Comparison of ENCODE assay signal across 15 cellular contexts in the genomic region with DNA sequence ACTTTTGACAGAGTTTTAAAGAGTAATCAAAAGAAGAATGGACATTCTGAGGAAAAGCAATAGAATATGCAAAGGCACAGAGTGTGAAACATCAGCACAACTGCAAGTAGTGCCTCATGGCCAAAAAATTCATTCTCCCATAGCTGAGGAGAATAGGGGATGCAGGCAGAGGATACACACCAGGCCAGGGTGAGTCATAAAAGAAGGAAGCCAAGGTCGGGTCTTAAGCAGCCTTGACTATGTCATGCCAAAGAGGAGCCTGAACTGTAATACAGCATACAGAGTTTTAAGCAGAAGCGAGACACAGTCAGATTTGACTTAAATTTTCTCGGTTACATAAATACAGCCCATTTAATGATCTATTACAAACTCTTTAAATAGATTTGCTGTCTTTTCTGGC.
A peak's percentile ranks its signal among the peaks of the same experiment; 100 is the strongest.
DNase-seq lines count a peak whose midpoint lies in the region; ATAC-seq and TF ChIP-seq lines count a peak whose summit lies in the region.
"Had no signal": no experiment of that assay in that cellular context is flagged by ENCODE, and none has a peak within 500 bp of the region (broad histone marks: within the 10 kb centered on the region; RNA-seq: fewer than 3 reads in every experiment).

No MANE protein-coding gene starts in this region.

- peaks cover 60% of the 10 kb centered on the region for H3K4me1 Mint-ChIP-seq in HFFc6 (ENCODE audit: low read depth)
- H3K4me1 Mint-ChIP-seq in activated CD4-positive, alpha-beta memory T cell treated with anti-CD3 and anti-CD28 coated beads, Interleukin-2, amount 10 ng/mL, durations not matched to agents 7 days and 5 days: no peaks in the 10 kb centered on the region

- H3K9me3 ChIP-seq in left lung: no peaks in the 10 kb centered on the region
- H3K9me3 ChIP-seq: BLaER1 had no signal

- CTCF ChIA-PET in activated CD4-positive, alpha-beta memory T cell treated with anti-CD3 and anti-CD28 coated beads, Interleukin-2, amount 10 ng/mL, durations not matched to agents 7 days and 5 days (lab: Charles Lee): no interaction called here

- POLR2A ChIA-PET in activated CD4-positive, alpha-beta memory T cell treated with anti-CD3 and anti-CD28 coated beads, Interleukin-2, amount 10 ng/mL, durations not matched to agents 7 days and 5 days (lab: Charles Lee): no interaction called here

- peak; percentile 4 for DNase-seq in ACHN
- peak; percentile 91 for DNase-seq in HFFc6
- peak; percentile 31 for DNase-seq in brain pericyte (ENCODE audit: low read depth, low spot score)
- no peak for DNase-seq in left lung
- no peak for DNase-seq in activated CD4-positive, alpha-beta memory T cell treated with anti-CD3 and anti-CD28 coated beads, Interleukin-2, amount 10 ng/mL, durations not matched to agents 7 days and 5 days
- DNase-seq in D341Med (ENCODE audit: low spot score): no peak
- DNase-seq: activated CD4-positive, alpha-beta T cell treated with anti-CD3 and anti-CD28 coated beads for 48 hours; activated gamma-delta T cell; dorsolateral prefrontal cortex; GF-D8; stimulated activated CD4-positive, alpha-beta T cell treated with anti-CD3 and anti-CD28 coated beads, Interleukin-12 subunit alpha, Interleukin-12 subunit beta, amount 100 ng/mL, for 4 hours had no signal

- peak overlapping the region; percentile 56 for H3K27ac Mint-ChIP-seq in HFFc6
- no peak overlapping the region for H3K27ac Mint-ChIP-seq in activated CD4-positive, alpha-beta memory T cell treated with anti-CD3 and anti-CD28 coated beads, Interleukin-2, amount 10 ng/mL, durations not matched to agents 7 days and 5 days

- no peaks in the 10 kb centered on the region for H3K4me1 ChIP-seq in left lung
- H3K4me1 ChIP-seq: BLaER1 had no signal

- no peak for TF ChIP-seq CTCF in HFFc6 (IDR thresholded peaks at IDR 0.05)
- no peak for TF ChIP-seq CTCF in left lung (IDR thresholded peaks at IDR 0.05)

- H3K36me3 Mint-ChIP-seq in HFFc6 (ENCODE audit: low read depth): no peaks in the 10 kb centered on the region
- no peaks in the 10 kb centered on the region for H3K36me3 Mint-ChIP-seq in activated CD4-positive, alpha-beta memory T cell treated with anti-CD3 and anti-CD28 coated beads, Interleukin-2, amount 10 ng/mL, durations not matched to agents 7 days and 5 days (ENCODE audit: low read depth)

- no peaks in the 10 kb centered on the region for H3K36me3 ChIP-seq in left lung
- H3K36me3 ChIP-seq: BLaER1 had no signal

- H3K27me3 ChIP-seq in left lung: no peaks in the 10 kb centered on the region
- H3K27me3 ChIP-seq: BLaER1 had no signal

- H3K27me3 Mint-ChIP-seq in HFFc6 (ENCODE audit: insufficient read depth): no peaks in the 10 kb centered on the region; the same call in 1 of the 2 replicates
- peaks cover 8% of the 10 kb centered on the region for H3K27me3 Mint-ChIP-seq in activated CD4-positive, alpha-beta memory T cell treated with anti-CD3 and anti-CD28 coated beads, Interleukin-2, amount 10 ng/mL, durations not matched to agents 7 days and 5 days

- H3K4me3 Mint-ChIP-seq in HFFc6: peak overlapping the region; percentile 42
- H3K4me3 Mint-ChIP-seq in activated CD4-positive, alpha-beta memory T cell treated with anti-CD3 and anti-CD28 coated beads, Interleukin-2, amount 10 ng/mL, durations not matched to agents 7 days and 5 days: no peak overlapping the region

- ATAC-seq in left lung (peak; percentile 59), GM18867 (IDR thresholded peaks at IDR 0.05; ENCODE audit: unreplicated experiment) (no peak), HG02870 (IDR thresholded peaks at IDR 0.05; ENCODE audit: unreplicated experiment) (no peak)
- ATAC-seq: K562 had no signal

- no peak overlapping the region for H3K4me3 ChIP-seq in left lung
- H3K4me3 ChIP-seq: BLaER1, dorsolateral prefrontal cortex, K562 had no signal

- H3K27ac ChIP-seq in left lung: no peak overlapping the region
- H3K27ac ChIP-seq: BLaER1, dorsolateral prefrontal cortex had no signal

- no peaks in the 10 kb centered on the region for H3K9me3 Mint-ChIP-seq in HFFc6
- H3K9me3 Mint-ChIP-seq in activated CD4-positive, alpha-beta memory T cell treated with anti-CD3 and anti-CD28 coated beads, Interleukin-2, amount 10 ng/mL, durations not matched to agents 7 days and 5 days: no peaks in the 10 kb centered on the region

- in situ Hi-C loops in ACHN (cut with HindIII; ENCODE audit: low pct_ligation_motif_present, low pct_unique_long_range_greater_than_20kb, low sequenced_read_pairs): no loop called here

- intact Hi-C loops in left lung (cut with DNase I): no loop called here

Comparison
In these comparisons a context has a peak if more than half of its experiments do, and no peak if none do; other contexts are left out.
1. DNase-seq: peak in ACHN (single experiment), HFFc6 (single experiment) and brain pericyte (single experiment); none in left lung (0 of 2), activated CD4-positive, alpha-beta memory T cell treated with anti-CD3 and anti-CD28 coated beads, Interleukin-2, amount 10 ng/mL, durations not matched to agents 7 days and 5 days (single experiment) and D341Med (single experiment).